Comparison of ENCODE assay signal across 16 cellular contexts in the genomic region with DNA sequence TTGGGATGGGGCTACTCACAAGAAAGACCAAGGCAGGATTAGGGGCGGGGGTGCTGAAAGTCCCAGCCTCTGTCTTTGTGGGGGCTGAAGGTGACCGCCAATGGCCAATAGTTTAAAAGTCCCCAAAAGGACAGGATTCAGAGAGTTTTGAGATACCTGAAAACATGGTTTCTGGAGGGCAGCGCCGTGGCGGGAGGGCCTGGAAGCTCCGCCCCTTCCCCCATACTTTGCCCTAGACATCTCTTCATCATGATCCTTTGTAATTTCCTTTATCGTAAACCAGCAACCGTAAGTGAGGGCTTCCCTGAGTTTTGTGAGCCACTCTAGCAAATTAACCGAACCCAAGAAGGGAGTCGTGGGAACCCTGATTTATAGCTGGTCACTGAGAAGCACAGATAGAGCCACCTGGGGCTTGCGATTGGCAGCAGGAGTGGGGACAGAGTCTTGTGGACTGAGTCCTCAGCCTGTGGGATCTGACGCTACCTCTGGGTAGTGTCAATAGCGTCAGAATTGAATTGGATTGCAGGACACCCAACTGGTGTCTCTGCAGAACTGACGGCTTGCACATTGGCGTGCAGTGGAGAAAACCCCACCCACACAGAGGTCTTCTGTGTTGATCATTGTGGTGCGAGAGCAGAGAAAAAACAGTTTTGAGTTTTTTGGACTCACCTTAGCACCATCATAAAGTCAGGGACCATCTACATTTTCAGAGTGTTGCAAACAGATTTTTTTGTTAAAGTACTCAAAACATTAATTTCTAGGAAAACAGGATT.
"Had no signal": no experiment of that assay in that cellular context is flagged by ENCODE, and none has a peak within 500 bp of the region (broad histone marks: within the 10 kb centered on the region; RNA-seq: fewer than 3 reads in every experiment).

No MANE protein-coding gene starts in this region.

- H3K9me3 ChIP-seq: body of pancreas, colonic mucosa had no signal

- ATAC-seq: body of pancreas, left lobe of liver had no signal

- H3K27ac ChIP-seq: body of pancreas, colonic mucosa had no signal

- H3K4me3 ChIP-seq: body of pancreas, colonic mucosa had no signal

- FAIRE-seq: kidney had no signal

- H3K4me1 ChIP-seq: body of pancreas, colonic mucosa had no signal

- H3K27me3 ChIP-seq: body of pancreas, colonic mucosa had no signal

- H3K36me3 ChIP-seq: colonic mucosa had no signal

- DNase-seq: activated B cell treated with CpG ODN at 0.5 μM for 24 hours; activated CD4-positive, alpha-beta T cell treated with anti-CD3 and anti-CD28 coated beads, Interleukin-2, amount 10 ng/mL, durations not matched to agents 24 days and 14 days; activated naive CD4-positive, alpha-beta T cell treated with Interleukin-2 at 50 U/mL for 16 hours; body of pancreas; central memory CD4-positive, alpha-beta T cell; colonic mucosa; foreskin melanocyte; kidney; midbrain; nephron progenitor cell; nucleus accumbens; posterior cingulate gyrus; retina; stimulated activated CD8-positive, alpha-beta memory T cell treated with anti-CD3 and anti-CD28 coated beads, Interleukin-4, amount 100 ng/mL, for 48 hours; stimulated activated naive CD4-positive, alpha-beta T cell had no signal
